Comparison of ENCODE assay signal across 1 cellular context in the genomic region with DNA sequence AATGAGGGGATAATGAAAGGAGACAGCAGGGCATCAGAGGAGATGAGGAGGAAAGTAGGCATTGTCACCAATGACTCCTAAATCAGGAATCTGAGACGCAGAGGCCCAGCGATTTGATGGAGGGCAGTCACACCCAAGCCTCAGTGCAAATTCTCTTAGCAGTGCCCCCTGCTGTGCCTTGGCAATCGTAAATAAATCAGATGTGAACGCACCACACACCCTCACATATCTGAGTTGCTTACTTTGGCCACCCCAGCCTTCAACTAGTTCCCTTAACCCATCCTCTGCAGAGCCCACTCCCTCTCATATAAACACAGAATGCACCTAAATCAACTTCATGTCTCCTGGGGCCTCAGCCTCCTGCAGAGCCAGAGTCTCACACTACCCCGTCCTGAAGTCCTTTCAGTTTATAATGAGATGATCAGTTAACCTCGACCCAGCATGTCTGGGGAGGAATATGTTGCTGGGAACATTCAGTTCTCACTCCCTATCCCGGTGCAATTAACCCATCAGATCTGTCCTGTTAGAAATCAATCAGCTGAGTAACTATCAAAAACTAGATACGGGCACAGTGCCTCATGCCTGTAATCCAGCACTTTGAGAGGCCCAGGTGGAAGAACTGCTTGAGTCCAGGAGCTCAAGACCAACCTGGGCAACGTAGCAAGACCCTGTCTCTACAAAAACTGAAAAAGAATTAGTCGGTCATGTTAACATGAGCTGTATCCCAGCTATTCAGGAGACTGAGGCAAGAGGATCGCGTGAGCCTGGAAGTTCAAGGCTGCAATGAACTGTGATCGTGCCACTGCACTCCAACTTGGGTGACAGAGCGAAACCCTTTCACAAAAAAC.
TF ChIP-seq lines count a peak whose summit lies in the region.

No MANE protein-coding gene starts in this region.

TF ChIP-seq in SK-N-SH treated with all-trans-retinoic acid at 6 μM for 48 hours, 23 proteins besides CTCF, POLR2A, EP300 and RAD21 (continued from another document):
- TF ChIP-seq, protein P1, sequence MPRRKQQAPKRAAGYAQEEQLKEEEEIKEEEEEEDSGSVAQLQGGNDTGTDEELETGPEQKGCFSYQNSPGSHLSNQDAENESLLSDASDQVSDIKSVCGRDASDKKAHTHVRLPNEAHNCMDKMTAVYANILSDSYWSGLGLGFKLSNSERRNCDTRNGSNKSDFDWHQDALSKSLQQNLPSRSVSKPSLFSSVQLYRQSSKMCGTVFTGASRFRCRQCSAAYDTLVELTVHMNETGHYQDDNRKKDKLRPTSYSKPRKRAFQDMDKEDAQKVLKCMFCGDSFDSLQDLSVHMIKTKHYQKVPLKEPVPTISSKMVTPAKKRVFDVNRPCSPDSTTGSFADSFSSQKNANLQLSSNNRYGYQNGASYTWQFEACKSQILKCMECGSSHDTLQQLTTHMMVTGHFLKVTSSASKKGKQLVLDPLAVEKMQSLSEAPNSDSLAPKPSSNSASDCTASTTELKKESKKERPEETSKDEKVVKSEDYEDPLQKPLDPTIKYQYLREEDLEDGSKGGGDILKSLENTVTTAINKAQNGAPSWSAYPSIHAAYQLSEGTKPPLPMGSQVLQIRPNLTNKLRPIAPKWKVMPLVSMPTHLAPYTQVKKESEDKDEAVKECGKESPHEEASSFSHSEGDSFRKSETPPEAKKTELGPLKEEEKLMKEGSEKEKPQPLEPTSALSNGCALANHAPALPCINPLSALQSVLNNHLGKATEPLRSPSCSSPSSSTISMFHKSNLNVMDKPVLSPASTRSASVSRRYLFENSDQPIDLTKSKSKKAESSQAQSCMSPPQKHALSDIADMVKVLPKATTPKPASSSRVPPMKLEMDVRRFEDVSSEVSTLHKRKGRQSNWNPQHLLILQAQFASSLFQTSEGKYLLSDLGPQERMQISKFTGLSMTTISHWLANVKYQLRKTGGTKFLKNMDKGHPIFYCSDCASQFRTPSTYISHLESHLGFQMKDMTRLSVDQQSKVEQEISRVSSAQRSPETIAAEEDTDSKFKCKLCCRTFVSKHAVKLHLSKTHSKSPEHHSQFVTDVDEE (CRISPR knock-in tag; IDR thresholded peaks at IDR 0.05) = no peak
- TF ChIP-seq PPARA (CRISPR knock-in tag; IDR thresholded peaks at IDR 0.05; ENCODE audit: borderline replicate concordance) = no peak
- TF ChIP-seq, protein P2, sequence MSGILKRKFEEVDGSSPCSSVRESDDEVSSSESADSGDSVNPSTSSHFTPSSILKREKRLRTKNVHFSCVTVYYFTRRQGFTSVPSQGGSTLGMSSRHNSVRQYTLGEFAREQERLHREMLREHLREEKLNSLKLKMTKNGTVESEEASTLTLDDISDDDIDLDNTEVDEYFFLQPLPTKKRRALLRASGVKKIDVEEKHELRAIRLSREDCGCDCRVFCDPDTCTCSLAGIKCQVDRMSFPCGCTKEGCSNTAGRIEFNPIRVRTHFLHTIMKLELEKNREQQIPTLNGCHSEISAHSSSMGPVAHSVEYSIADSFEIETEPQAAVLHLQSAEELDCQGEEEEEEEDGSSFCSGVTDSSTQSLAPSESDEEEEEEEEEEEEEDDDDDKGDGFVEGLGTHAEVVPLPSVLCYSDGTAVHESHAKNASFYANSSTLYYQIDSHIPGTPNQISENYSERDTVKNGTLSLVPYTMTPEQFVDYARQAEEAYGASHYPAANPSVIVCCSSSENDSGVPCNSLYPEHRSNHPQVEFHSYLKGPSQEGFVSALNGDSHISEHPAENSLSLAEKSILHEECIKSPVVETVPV (CRISPR knock-in tag; IDR thresholded peaks at IDR 0.05) = no peak
- TF ChIP-seq BACH2 (CRISPR knock-in tag; IDR thresholded peaks at IDR 0.05; ENCODE audit: borderline replicate concordance) = no peak
- no peak for TF ChIP-seq TCF4 (CRISPR knock-in tag; IDR thresholded peaks at IDR 0.05; ENCODE audit: borderline replicate concordance)
- no peak for TF ChIP-seq RARB (CRISPR knock-in tag; IDR thresholded peaks at IDR 0.05)
- TF ChIP-seq ZNF70 (CRISPR knock-in tag; IDR thresholded peaks at IDR 0.05) = no peak
- TF ChIP-seq, protein P3, sequence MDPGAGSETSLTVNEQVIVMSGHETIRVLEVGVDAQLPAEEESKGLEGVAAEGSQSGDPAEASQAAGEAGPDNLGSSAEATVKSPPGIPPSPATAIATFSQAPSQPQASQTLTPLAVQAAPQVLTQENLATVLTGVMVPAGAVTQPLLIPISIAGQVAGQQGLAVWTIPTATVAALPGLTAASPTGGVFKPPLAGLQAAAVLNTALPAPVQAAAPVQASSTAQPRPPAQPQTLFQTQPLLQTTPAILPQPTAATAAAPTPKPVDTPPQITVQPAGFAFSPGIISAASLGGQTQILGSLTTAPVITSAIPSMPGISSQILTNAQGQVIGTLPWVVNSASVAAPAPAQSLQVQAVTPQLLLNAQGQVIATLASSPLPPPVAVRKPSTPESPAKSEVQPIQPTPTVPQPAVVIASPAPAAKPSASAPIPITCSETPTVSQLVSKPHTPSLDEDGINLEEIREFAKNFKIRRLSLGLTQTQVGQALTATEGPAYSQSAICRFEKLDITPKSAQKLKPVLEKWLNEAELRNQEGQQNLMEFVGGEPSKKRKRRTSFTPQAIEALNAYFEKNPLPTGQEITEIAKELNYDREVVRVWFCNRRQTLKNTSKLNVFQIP (CRISPR knock-in tag; IDR thresholded peaks at IDR 0.05; ENCODE audit: borderline replicate concordance, low read depth) = no peak
- TF ChIP-seq SNAI2 (CRISPR knock-in tag; IDR thresholded peaks at IDR 0.05) = no peak
- TF ChIP-seq GLIS3 (CRISPR knock-in tag; IDR thresholded peaks at IDR 0.05) = no peak
